In the genomic region with DNA sequence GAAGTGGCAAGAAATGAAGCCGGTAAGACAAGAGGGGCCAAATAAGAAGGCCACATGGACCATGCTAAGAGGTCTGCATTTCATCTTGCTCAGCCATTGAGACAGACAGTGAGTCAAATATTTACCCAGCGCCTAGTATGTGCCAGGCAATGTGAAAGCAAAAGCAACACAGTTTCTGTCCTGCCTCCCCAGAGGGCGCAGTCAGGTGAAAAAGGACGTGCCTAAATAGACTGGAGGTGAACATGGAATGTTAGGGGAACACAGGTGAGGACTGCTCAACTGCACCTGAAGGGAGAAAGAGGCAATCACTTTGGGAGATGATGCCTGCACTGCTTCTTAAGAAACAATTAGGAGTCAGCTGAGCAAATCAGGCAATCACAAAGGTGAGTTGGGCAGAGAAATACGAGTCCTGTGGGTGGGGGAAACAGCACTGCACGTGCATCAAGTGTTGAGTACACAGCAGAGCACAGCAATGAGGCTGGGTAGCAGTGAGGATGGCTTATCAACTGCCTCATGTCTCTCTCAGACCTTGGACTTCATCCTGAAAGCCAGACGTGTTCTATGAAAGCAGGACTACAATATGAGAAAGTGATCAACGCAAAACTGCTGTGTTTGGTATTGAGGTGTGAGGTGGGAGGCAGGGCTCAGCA, we compare ENCODE assay signal across 1 cellular context.
TF ChIP-seq lines count a peak whose summit lies in the region.

No MANE protein-coding gene starts in this region.

TF ChIP-seq in GM12878, 131 proteins besides CTCF, POLR2A, EP300 and RAD21 (continued from another document):
- TF ChIP-seq, protein P1, sequence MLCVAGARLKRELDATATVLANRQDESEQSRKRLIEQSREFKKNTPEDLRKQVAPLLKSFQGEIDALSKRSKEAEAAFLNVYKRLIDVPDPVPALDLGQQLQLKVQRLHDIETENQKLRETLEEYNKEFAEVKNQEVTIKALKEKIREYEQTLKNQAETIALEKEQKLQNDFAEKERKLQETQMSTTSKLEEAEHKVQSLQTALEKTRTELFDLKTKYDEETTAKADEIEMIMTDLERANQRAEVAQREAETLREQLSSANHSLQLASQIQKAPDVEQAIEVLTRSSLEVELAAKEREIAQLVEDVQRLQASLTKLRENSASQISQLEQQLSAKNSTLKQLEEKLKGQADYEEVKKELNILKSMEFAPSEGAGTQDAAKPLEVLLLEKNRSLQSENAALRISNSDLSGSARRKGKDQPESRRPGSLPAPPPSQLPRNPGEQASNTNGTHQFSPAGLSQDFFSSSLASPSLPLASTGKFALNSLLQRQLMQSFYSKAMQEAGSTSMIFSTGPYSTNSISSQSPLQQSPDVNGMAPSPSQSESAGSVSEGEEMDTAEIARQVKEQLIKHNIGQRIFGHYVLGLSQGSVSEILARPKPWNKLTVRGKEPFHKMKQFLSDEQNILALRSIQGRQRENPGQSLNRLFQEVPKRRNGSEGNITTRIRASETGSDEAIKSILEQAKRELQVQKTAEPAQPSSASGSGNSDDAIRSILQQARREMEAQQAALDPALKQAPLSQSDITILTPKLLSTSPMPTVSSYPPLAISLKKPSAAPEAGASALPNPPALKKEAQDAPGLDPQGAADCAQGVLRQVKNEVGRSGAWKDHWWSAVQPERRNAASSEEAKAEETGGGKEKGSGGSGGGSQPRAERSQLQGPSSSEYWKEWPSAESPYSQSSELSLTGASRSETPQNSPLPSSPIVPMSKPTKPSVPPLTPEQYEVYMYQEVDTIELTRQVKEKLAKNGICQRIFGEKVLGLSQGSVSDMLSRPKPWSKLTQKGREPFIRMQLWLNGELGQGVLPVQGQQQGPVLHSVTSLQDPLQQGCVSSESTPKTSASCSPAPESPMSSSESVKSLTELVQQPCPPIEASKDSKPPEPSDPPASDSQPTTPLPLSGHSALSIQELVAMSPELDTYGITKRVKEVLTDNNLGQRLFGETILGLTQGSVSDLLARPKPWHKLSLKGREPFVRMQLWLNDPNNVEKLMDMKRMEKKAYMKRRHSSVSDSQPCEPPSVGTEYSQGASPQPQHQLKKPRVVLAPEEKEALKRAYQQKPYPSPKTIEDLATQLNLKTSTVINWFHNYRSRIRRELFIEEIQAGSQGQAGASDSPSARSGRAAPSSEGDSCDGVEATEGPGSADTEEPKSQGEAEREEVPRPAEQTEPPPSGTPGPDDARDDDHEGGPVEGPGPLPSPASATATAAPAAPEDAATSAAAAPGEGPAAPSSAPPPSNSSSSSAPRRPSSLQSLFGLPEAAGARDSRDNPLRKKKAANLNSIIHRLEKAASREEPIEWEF (IDR thresholded peaks at IDR 0.05; ENCODE audit: insufficient replicate concordance, low read depth, low read length): no peak
- TF ChIP-seq, protein P2, sequence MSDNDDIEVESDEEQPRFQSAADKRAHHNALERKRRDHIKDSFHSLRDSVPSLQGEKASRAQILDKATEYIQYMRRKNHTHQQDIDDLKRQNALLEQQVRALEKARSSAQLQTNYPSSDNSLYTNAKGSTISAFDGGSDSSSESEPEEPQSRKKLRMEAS (IDR thresholded peaks at IDR 0.05; ENCODE audit: low read depth, low read length): no peak
- TF ChIP-seq, protein P3, sequence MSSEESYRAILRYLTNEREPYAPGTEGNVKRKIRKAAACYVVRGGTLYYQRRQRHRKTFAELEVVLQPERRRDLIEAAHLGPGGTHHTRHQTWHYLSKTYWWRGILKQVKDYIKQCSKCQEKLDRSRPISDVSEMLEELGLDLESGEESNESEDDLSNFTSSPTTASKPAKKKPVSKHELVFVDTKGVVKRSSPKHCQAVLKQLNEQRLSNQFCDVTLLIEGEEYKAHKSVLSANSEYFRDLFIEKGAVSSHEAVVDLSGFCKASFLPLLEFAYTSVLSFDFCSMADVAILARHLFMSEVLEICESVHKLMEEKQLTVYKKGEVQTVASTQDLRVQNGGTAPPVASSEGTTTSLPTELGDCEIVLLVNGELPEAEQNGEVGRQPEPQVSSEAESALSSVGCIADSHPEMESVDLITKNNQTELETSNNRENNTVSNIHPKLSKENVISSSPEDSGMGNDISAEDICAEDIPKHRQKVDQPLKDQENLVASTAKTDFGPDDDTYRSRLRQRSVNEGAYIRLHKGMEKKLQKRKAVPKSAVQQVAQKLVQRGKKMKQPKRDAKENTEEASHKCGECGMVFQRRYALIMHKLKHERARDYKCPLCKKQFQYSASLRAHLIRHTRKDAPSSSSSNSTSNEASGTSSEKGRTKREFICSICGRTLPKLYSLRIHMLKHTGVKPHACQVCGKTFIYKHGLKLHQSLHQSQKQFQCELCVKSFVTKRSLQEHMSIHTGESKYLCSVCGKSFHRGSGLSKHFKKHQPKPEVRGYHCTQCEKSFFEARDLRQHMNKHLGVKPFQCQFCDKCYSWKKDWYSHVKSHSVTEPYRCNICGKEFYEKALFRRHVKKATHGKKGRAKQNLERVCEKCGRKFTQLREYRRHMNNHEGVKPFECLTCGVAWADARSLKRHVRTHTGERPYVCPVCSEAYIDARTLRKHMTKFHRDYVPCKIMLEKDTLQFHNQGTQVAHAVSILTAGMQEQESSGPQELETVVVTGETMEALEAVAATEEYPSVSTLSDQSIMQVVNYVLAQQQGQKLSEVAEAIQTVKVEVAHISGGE (CRISPR knock-in tag; IDR thresholded peaks at IDR 0.05): no peak
- TF ChIP-seq EZH2 (IDR thresholded peaks at IDR 0.05; ENCODE audit: borderline replicate concordance, control insufficient read depth, low read depth, low read length) (no peak), YBX1 (IDR thresholded peaks at IDR 0.05) (no peak), SMC3 (IDR thresholded peaks at IDR 0.05; ENCODE audit: borderline replicate concordance, low read length) (no peak), KLF5 (IDR thresholded peaks at IDR 0.05; ENCODE audit: partially characterized antibody) (no peak), PML (IDR thresholded peaks at IDR 0.05; ENCODE audit: low read length) (no peak), YY1 (IDR thresholded peaks at IDR 0.05; ENCODE audit: low read depth, low read length) (peak; percentile 40; the same call in 1 of the 2 replicates), IRF4 (IDR thresholded peaks at IDR 0.05; ENCODE audit: low read depth, low read length) (peak; percentile 57; the same call in 1 of the 2 replicates), SRF (IDR thresholded peaks at IDR 0.05; ENCODE audit: low read depth in 2 of 2, low read length in 2 of 2) (no peak), IKZF2 (IDR thresholded peaks at IDR 0.05) (peak; percentile 64 to 73; a peak in 3 of 4 replicates), TBL1XR1 (IDR thresholded peaks at IDR 0.05; ENCODE audit: low read depth, low read length) (no peak), TARDBP (IDR thresholded peaks at IDR 0.05; ENCODE audit: borderline replicate concordance) (no peak), CBX5 (IDR thresholded peaks at IDR 0.05; ENCODE audit: low read depth) (peak; percentile 62; the same call in 1 of the 2 replicates), MYB (IDR thresholded peaks at IDR 0.05; ENCODE audit: borderline replicate concordance, low read depth, low read length) (no peak), EED (IDR thresholded peaks at IDR 0.05; ENCODE audit: low read depth) (no peak), CEBPB (IDR thresholded peaks at IDR 0.05; ENCODE audit: borderline replicate concordance in 1 of 2, low read depth in 2 of 2, low read length in 2 of 2) (no peak)
- TF ChIP-seq, protein P4, sequence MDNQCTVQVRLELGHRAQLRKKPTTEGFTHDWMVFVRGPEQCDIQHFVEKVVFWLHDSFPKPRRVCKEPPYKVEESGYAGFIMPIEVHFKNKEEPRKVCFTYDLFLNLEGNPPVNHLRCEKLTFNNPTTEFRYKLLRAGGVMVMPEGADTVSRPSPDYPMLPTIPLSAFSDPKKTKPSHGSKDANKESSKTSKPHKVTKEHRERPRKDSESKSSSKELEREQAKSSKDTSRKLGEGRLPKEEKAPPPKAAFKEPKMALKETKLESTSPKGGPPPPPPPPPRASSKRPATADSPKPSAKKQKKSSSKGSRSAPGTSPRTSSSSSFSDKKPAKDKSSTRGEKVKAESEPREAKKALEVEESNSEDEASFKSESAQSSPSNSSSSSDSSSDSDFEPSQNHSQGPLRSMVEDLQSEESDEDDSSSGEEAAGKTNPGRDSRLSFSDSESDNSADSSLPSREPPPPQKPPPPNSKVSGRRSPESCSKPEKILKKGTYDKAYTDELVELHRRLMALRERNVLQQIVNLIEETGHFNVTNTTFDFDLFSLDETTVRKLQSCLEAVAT (IDR thresholded peaks at IDR 0.05): no peak
- TF ChIP-seq, protein P5, sequence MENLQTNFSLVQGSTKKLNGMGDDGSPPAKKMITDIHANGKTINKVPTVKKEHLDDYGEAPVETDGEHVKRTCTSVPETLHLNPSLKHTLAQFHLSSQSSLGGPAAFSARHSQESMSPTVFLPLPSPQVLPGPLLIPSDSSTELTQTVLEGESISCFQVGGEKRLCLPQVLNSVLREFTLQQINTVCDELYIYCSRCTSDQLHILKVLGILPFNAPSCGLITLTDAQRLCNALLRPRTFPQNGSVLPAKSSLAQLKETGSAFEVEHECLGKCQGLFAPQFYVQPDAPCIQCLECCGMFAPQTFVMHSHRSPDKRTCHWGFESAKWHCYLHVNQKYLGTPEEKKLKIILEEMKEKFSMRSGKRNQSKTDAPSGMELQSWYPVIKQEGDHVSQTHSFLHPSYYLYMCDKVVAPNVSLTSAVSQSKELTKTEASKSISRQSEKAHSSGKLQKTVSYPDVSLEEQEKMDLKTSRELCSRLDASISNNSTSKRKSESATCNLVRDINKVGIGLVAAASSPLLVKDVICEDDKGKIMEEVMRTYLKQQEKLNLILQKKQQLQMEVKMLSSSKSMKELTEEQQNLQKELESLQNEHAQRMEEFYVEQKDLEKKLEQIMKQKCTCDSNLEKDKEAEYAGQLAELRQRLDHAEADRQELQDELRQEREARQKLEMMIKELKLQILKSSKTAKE (IDR thresholded peaks at IDR 0.05; ENCODE audit: low read depth, poor library complexity, severe bottlenecking): peak; percentile 75
TF ChIP-seq in GM12878: peak in this region for 22.
